Comparison of ENCODE assay signal across 12 cellular contexts in the genomic region with DNA sequence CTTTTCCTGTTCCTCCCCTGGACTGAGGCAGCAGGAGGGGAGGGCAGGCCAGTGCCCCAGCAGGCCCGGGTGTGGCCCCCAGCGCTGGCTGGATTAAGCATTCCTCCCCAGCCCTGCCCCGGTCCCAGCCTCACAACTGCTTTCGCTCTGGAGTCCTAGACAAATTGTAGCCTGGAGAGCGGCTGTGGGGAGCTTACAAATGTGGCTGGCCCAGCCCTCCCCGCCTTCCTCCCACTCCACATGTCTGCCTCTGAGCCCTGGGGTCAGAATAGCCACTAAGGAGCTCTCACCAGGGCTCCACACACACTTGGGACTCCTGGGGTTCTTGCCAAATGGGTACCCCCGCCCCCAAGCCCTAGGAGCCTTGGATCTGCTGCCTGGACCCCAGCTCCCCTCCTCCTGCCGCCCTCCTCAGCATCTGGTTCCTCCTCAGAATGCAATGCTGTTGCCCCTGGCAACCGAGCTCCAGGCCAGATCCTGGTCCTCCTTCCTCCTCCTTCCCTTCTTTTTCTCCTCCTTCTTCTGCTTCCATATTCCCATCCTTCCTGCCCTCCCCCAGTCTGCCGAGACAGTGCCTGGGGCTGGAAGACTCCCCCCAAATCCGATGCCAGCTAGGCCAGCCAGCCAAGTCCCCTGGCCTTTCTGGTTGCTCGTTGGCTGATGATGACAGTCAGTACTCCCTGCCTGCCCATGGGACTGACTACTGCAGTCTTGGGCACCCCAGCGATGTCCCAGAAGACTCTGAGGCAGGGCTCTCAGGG.
DNase-seq lines count a peak whose midpoint lies in the region; ATAC-seq and TF ChIP-seq lines count a peak whose summit lies in the region.
"Had no signal": no experiment of that assay in that cellular context is flagged by ENCODE, and none has a peak within 500 bp of the region (broad histone marks: within the 10 kb centered on the region; RNA-seq: fewer than 3 reads in every experiment).

No MANE protein-coding gene starts in this region.

- no peaks in the 10 kb centered on the region for H3K79me2 ChIP-seq in smooth muscle cell (ENCODE audit: low read depth)

- peak overlapping the region; percentile 76 for H3K27ac ChIP-seq in layer of hippocampus (ENCODE audit: low read depth, low read length)
- H3K27ac ChIP-seq in smooth muscle cell (ENCODE audit: low read depth) = peak overlapping the region; percentile 21

- H4K20me1 ChIP-seq in smooth muscle cell (ENCODE audit: low read depth) = no peaks in the 10 kb centered on the region

- H3K27me3 ChIP-seq in layer of hippocampus (ENCODE audit: control insufficient read depth, insufficient read depth, low read length) (no peaks in the 10 kb centered on the region), smooth muscle cell (ENCODE audit: low read depth) (no peaks in the 10 kb centered on the region)

- 43% methylated on average over 11 of the region's 13 CpGs for WGBS in smooth muscle cell (ENCODE audit: low lambda C conversion rate)

- no peak overlapping the region for H3K9ac ChIP-seq in smooth muscle cell (ENCODE audit: low read depth)

- H3K4me3 ChIP-seq in smooth muscle cell = no peak overlapping the region

- H2AFZ ChIP-seq in smooth muscle cell (ENCODE audit: low read depth) = peak overlapping the region; percentile 42

- DNase-seq in NCI-H2227 treated with DMSO at 0.1 percent for 48 hours (lab: John Stamatoyannopoulos, UW) (peak; percentile 50), dedifferentiated amniotic fluid mesenchymal stem cell (ENCODE audit: extremely low spot score) (peak; percentile 39), smooth muscle cell (lab: John Stamatoyannopoulos, UW; ENCODE audit: unreplicated experiment) (no peak), 8988T (no peak)
- no peak for DNase-seq in stimulated activated CD4-positive, alpha-beta T cell treated with anti-CD3 and anti-CD28 coated beads, Interleukin-15, amount 100 ng/mL, for 24 hours
- DNase-seq: activated CD8-positive, alpha-beta memory T cell treated with anti-CD3 and anti-CD28 coated beads, Interleukin-2, amount 50 U/mL, for 4 hours; DND-41; NCI-H2029 treated with DMSO at 0.1 percent for 48 hours; stimulated activated naive CD8-positive, alpha-beta T cell treated with anti-CD3 and anti-CD28 coated beads, Interleukin-15, amount 100 ng/mL, for 72 hours had no signal

- H3K4me2 ChIP-seq in smooth muscle cell = peak overlapping the region; percentile 48

- no peaks in the 10 kb centered on the region for H3K9me3 ChIP-seq in smooth muscle cell (replicated peaks; ENCODE audit: low read depth)

- ATAC-seq in GM18511 (IDR thresholded peaks at IDR 0.05; ENCODE audit: unreplicated experiment) = no peak
- ATAC-seq in HG03196 (IDR thresholded peaks at IDR 0.05; ENCODE audit: unreplicated experiment) = no peak
- ATAC-seq: stimulated activated naive CD8-positive, alpha-beta T cell treated with anti-CD3 and anti-CD28 coated beads, Interleukin-15, amount 100 ng/mL, for 72 hours had no signal

- TF ChIP-seq CTCF in smooth muscle cell (IDR thresholded peaks at IDR 0.05; ENCODE audit: borderline replicate concordance, insufficient read depth, poor library complexity, severe bottlenecking) = no peak

- H3K36me3 ChIP-seq in smooth muscle cell (ENCODE audit: low read depth) = no peaks in the 10 kb centered on the region

- H3K4me1 ChIP-seq in smooth muscle cell (ENCODE audit: low read depth) = peaks cover 15% of the 10 kb centered on the region

- H3F3A ChIP-seq in smooth muscle cell (ENCODE audit: low read depth) = peaks cover 5% of the 10 kb centered on the region

Comparison
In these comparisons a context has a peak if more than half of its experiments do, and no peak if none do; other contexts are left out.
1. DNase-seq: peak in NCI-H2227 treated with DMSO at 0.1 percent for 48 hours (single experiment) and dedifferentiated amniotic fluid mesenchymal stem cell (single experiment); none in smooth muscle cell (single experiment), stimulated activated CD4-positive, alpha-beta T cell treated with anti-CD3 and anti-CD28 coated beads, Interleukin-15, amount 100 ng/mL, for 24 hours (single experiment) and 8988T (single experiment).